ENCODE assay signal across 8 cellular contexts in genomic region chr17:48724241-48725004, GRCh38. TPM values are rescaled to one million over a fixed set of nuclear protein-coding genes. Genes with fewer than 3 reads are reported as not detected.
A peak's percentile ranks its signal among the peaks of the same experiment; 100 is the strongest.
DNase-seq lines count a peak whose midpoint lies in the region; ATAC-seq and FAIRE-seq lines count a peak whose summit lies in the region.

No MANE protein-coding gene starts in this region.

- peak; percentile 84 to 87 for ATAC-seq in activated naive CD4-positive, alpha-beta T cell treated with anti-CD3 and anti-CD28 coated beads, Interleukin-2, amount 50 U/mL, for 72 hours
- ATAC-seq in Right ventricle myocardium superior (ENCODE audit: poor library complexity) (peak; percentile 86), HG03460 (IDR thresholded peaks at IDR 0.05; ENCODE audit: unreplicated experiment) (no peak)

- peak; percentile 13 for DNase-seq in DMS53 treated with DMSO at 0.1 percent for 48 hours (lab: John Stamatoyannopoulos, UW; ENCODE audit: unreplicated experiment)
- DNase-seq in LoVo (ENCODE audit: low spot score): peak; percentile 76
- DNase-seq in SKM-1 treated with dmso at 0.1 percent for 144 hours (lab: John Stamatoyannopoulos, UW; ENCODE audit: unreplicated experiment): peak; percentile 46
- peak in 1 of 2 donors; percentile 89 for DNase-seq in activated naive CD4-positive, alpha-beta T cell treated with anti-CD3 and anti-CD28 coated beads, Interleukin-2, amount 50 U/mL, for 72 hours (ENCODE audit: low spot score in 2 of 2)
- peak; percentile 89 for DNase-seq in Right ventricle myocardium superior
- DNase-seq in pulmonary artery endothelial cell (ENCODE audit: low read depth, low spot score): peak; percentile 27
- DNase-seq in urothelium cell line (ENCODE audit: low spot score): peak; percentile 60

- intact Hi-C loops in Right ventricle myocardium superior (cut with DNase I): loop anchor here (5.0 kb wide), 2 partner anchors 68 to 153 kb away; no protein-coding TSS in a partner anchor

- H3K9me3 Mint-ChIP-seq in activated naive CD4-positive, alpha-beta T cell treated with anti-CD3 and anti-CD28 coated beads, Interleukin-2, amount 50 U/mL, for 72 hours: no peaks in the 10 kb centered on the region

- peak overlapping the region in 1 of 2 donors; percentile 85 for H3K27ac Mint-ChIP-seq in activated naive CD4-positive, alpha-beta T cell treated with anti-CD3 and anti-CD28 coated beads, Interleukin-2, amount 50 U/mL, for 72 hours

- H3K36me3 Mint-ChIP-seq in activated naive CD4-positive, alpha-beta T cell treated with anti-CD3 and anti-CD28 coated beads, Interleukin-2, amount 50 U/mL, for 72 hours: peaks cover 0 to 18% of the 10 kb centered on the region in 2 donors

- no peak for FAIRE-seq in urothelium cell line (lab: Jason Lieb, UNC)

RNA-seq across cellular contexts. Expression of gene PRAC2, which starts 1.4 kb away (rescaled TPM):
- total RNA-seq in activated naive CD4-positive, alpha-beta T cell treated with anti-CD3 and anti-CD28 coated beads, Interleukin-2, amount 50 U/mL, for 72 hours: not detected
- total RNA-seq in Right ventricle myocardium superior (not detected), pulmonary artery endothelial cell (not detected in 2 replicates)

RNA-seq across cellular contexts. Expression of gene PRAC1, which starts 2.1 kb away (rescaled TPM):
- total RNA-seq in activated naive CD4-positive, alpha-beta T cell treated with anti-CD3 and anti-CD28 coated beads, Interleukin-2, amount 50 U/mL, for 72 hours: not detected
- not detected for total RNA-seq in Right ventricle myocardium superior
- total RNA-seq in pulmonary artery endothelial cell: not detected in 2 replicates

RNA-seq across cellular contexts. Expression of gene HOXB13, which starts 4.1 kb away (rescaled TPM):
- not detected for total RNA-seq in activated naive CD4-positive, alpha-beta T cell treated with anti-CD3 and anti-CD28 coated beads, Interleukin-2, amount 50 U/mL, for 72 hours
- not detected for total RNA-seq in Right ventricle myocardium superior
- not detected in 2 replicates for total RNA-seq in pulmonary artery endothelial cell
